Comparison of ENCODE assay signal across 8 cellular contexts in the genomic region with DNA sequence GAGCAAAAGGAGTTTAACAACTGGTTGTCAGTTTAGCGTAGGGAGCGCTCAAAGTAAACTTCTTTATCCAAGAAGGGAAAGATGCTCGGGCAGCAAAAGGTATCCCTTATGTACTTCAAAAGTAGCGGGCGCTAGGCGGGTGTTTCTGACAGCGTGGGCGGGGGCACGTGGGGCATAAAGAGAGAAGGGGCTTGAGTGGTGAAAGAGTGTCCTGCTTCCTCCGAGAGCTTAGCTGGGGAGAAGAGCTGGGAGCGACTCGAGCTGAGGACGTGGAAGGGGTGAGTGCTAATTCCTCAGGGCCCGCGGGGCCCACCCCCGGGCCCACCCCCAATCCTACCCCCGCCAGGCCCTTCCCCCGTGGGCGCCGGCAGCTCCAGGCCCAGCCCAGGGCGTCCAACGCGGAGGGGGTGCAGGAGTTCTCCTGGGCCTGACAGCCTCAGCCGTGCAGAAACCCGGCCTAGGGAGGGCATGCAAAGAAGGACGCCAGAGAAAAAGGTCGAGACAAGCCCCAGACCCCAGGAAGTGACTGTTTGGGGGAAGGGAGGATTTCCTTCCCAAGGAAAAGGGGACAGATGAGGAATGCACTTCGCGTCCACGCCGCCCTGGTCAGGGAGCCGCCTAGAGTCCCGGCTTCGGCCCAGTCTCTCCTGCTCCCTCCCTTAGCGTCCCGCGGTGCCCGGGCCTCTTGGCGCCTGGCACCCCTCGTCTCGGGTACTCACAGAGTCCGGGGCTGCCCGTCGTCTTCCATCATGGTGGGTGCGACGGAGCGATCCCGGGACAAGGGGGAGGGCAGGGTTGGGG. TPM values are rescaled to one million over a fixed set of nuclear protein-coding genes. Genes with fewer than 3 reads are reported as not detected.
DNase-seq lines count a peak whose midpoint lies in the region; ATAC-seq and TF ChIP-seq lines count a peak whose summit lies in the region.

No MANE protein-coding gene starts in this region.

- no peaks in the 10 kb centered on the region for H3K27me3 ChIP-seq in left lung

- H3K4me3 ChIP-seq in left lung = peak overlapping the region; percentile 84 to 86

- no peaks in the 10 kb centered on the region for H3K9me3 ChIP-seq in left lung

- H3K27ac ChIP-seq in left lung = peak overlapping the region; percentile 98 to 99

- intact Hi-C loops in left lung (cut with DNase I) = no loop called here

- peaks cover 37 to 52% of the 10 kb centered on the region in 2 donors for H3K4me1 ChIP-seq in left lung

- H3K36me3 ChIP-seq in left lung = peaks cover 0 to 10% of the 10 kb centered on the region in 2 donors

- ATAC-seq in left lung = peak; percentile 61
- ATAC-seq in HG03378 (IDR thresholded peaks at IDR 0.05; ENCODE audit: unreplicated experiment) = no peak

- no peak for TF ChIP-seq CTCF in left lung (IDR thresholded peaks at IDR 0.05)

- DNase-seq in AG08395 (ENCODE audit: low spot score) = peak; percentile 60
- DNase-seq in GM19238 (ENCODE audit: insufficient read length, low spot score) = peak; percentile 35
- DNase-seq in HuH-7.5 (ENCODE audit: low spot score) = peak; percentile 19
- peak; percentile 71 for DNase-seq in activated CD4-positive, CD25-positive, alpha-beta regulatory T cell treated with anti-CD3 and anti-CD28 coated beads, Interleukin-2, amount 50 U/mL, for 72 hours
- DNase-seq in cerebellum (ENCODE audit: low spot score) = peak; percentile 32
- DNase-seq in left lung = peak; percentile 73 to 86
- DNase-seq in stimulated activated CD4-positive, alpha-beta T cell treated with anti-CD3 and anti-CD28 coated beads, Interleukin-4, amount 100 ng/mL, for 24 hours = peak; percentile 79

RNA-seq across cellular contexts. Expression of gene TIAL1, which starts 0.8 kb away (rescaled TPM):
- total RNA-seq in cerebellum (87.7 TPM), left lung (100 to 1,000 TPM; 101 to 108 TPM)

RNA-seq across cellular contexts. Expression of gene RGS10, which starts 53.4 kb away (rescaled TPM):
- total RNA-seq in cerebellum (5.4 TPM), left lung (10 to 100 TPM; 23.3 to 26.7 TPM)

RNA-seq across cellular contexts. Expression of gene BAG3, which starts 55.3 kb away (rescaled TPM):
- total RNA-seq in cerebellum (3.2 TPM), left lung (10 to 100 TPM; 43.1 to 49.9 TPM)

Comparison
In these comparisons a context has a peak if more than half of its experiments do, and no peak if none do; other contexts are left out.
1. DNase-seq: peak in every context shown above with its lines; median percentile 80 in left lung; 79 in stimulated activated CD4-positive, alpha-beta T cell treated with anti-CD3 and anti-CD28 coated beads, Interleukin-4, amount 100 ng/mL, for 24 hours; 71 in activated CD4-positive, CD25-positive, alpha-beta regulatory T cell treated with anti-CD3 and anti-CD28 coated beads, Interleukin-2, amount 50 U/mL, for 72 hours; 60 in AG08395; 35 in GM19238; 32 in cerebellum; 19 in HuH-7.5.
2. RNA of gene BAG3, which starts 55.3 kb away (total RNA-seq): 43.1 to 49.9 TPM in left lung; 3.2 TPM in cerebellum (single experiment); every median in the first group is over 10 times any median in the second.